Comparison of ENCODE assay signal across 2 cellular contexts in the genomic region with DNA sequence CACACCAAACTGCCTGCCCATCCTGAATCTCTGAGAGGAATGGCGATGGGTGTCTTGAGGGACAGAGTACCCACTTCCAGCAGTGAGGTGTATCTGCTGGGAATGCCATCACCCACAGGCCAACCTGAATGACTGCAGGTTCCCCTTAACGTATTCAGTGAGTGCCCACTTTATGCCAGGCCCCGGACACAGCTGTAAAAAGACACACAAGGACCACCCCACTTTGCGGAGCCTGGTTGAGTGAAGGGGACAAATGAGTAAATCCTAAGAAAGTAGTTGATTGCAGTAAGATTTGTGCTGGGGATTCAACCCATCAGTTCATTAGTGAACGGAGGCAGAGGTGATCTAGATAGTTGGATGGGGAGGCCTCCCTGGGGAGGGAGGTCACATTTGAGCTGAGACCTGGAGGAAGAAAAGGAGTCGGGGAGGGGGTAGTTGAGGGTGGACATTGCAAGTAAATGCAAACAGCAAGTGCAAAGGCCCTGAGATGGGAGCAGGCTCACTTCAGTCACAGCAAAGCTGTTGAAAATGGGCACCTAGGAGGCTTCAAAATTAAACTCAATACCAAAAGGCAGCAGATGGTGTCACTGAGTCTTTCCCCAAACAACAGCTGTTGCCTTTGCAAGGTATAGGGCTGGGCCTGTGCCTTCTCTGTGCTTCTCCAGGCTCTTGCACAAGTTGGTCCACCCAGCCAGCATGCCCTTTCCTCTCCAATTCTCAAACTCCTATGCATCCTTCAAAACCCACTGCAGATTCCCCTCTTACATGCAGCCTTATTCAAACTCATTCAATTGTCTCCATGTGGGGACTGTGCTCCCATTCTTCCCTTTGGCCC.
TF ChIP-seq lines count a peak whose summit lies in the region.

No MANE protein-coding gene starts in this region.

TF ChIP-seq in A549, 52 proteins besides CTCF, POLR2A, EP300 and RAD21:
- TF ChIP-seq HOXA7 (CRISPR knock-in tag; IDR thresholded peaks at IDR 0.05): peak; percentile 93
- no peak for TF ChIP-seq KDM1A (IDR thresholded peaks at IDR 0.05; ENCODE audit: low read depth)
- TF ChIP-seq RNF2 (IDR thresholded peaks at IDR 0.05; ENCODE audit: borderline replicate concordance, low read depth): no peak
- no peak for TF ChIP-seq GATA3 (IDR thresholded peaks at IDR 0.05; ENCODE audit: borderline replicate concordance)
- no peak for TF ChIP-seq ZFP36 (IDR thresholded peaks at IDR 0.05; ENCODE audit: borderline replicate concordance, partially characterized antibody)
- TF ChIP-seq BHLHE40 (IDR thresholded peaks at IDR 0.05; ENCODE audit: low read depth, low read length): no peak
- TF ChIP-seq, protein P1, sequence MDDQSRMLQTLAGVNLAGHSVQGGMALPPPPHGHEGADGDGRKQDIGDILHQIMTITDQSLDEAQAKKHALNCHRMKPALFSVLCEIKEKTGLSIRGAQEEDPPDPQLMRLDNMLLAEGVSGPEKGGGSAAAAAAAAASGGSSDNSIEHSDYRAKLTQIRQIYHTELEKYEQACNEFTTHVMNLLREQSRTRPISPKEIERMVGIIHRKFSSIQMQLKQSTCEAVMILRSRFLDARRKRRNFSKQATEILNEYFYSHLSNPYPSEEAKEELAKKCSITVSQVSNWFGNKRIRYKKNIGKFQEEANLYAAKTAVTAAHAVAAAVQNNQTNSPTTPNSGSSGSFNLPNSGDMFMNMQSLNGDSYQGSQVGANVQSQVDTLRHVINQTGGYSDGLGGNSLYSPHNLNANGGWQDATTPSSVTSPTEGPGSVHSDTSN (IDR thresholded peaks at IDR 0.05): no peak
- no peak for TF ChIP-seq HOXB13 (CRISPR knock-in tag; IDR thresholded peaks at IDR 0.05; ENCODE audit: low read depth)
- peak; percentile 94 to 97 for TF ChIP-seq JUN (IDR thresholded peaks at IDR 0.05)
- TF ChIP-seq, protein P2, sequence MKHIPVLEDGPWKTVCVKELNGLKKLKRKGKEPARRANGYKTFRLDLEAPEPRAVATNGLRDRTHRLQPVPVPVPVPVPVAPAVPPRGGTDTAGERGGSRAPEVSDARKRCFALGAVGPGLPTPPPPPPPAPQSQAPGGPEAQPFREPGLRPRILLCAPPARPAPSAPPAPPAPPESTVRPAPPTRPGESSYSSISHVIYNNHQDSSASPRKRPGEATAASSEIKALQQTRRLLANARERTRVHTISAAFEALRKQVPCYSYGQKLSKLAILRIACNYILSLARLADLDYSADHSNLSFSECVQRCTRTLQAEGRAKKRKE (CRISPR knock-in tag; IDR thresholded peaks at IDR 0.05; ENCODE audit: low read depth): no peak
- 0 out of 2 replicates have a peak, but pooled peaks have one; percentile 43 for TF ChIP-seq HEYL (CRISPR knock-in tag; IDR thresholded peaks at IDR 0.05)
- peak; percentile 65 for TF ChIP-seq RARB (CRISPR knock-in tag; IDR thresholded peaks at IDR 0.05)
- TF ChIP-seq CBX2 (IDR thresholded peaks at IDR 0.05; ENCODE audit: borderline replicate concordance, low read depth): no peak
- TF ChIP-seq, protein P3, sequence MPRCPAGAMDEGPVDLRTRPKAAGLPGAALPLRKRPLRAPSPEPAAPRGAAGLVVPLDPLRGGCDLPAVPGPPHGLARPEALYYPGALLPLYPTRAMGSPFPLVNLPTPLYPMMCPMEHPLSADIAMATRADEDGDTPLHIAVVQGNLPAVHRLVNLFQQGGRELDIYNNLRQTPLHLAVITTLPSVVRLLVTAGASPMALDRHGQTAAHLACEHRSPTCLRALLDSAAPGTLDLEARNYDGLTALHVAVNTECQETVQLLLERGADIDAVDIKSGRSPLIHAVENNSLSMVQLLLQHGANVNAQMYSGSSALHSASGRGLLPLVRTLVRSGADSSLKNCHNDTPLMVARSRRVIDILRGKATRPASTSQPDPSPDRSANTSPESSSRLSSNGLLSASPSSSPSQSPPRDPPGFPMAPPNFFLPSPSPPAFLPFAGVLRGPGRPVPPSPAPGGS (IDR thresholded peaks at IDR 0.05): peak; percentile 86; the same call in 2 of the 3 replicates
- TF ChIP-seq, protein P4, sequence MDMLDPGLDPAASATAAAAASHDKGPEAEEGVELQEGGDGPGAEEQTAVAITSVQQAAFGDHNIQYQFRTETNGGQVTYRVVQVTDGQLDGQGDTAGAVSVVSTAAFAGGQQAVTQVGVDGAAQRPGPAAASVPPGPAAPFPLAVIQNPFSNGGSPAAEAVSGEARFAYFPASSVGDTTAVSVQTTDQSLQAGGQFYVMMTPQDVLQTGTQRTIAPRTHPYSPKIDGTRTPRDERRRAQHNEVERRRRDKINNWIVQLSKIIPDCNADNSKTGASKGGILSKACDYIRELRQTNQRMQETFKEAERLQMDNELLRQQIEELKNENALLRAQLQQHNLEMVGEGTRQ (IDR thresholded peaks at IDR 0.05): no peak
- no peak for TF ChIP-seq NR3C1 (IDR thresholded peaks at IDR 0.05)
- TF ChIP-seq TP53 (CRISPR knock-in tag; IDR thresholded peaks at IDR 0.05): peak; percentile 21; the same call in 1 of the 2 replicates
- TF ChIP-seq POLR2AphosphoS2 (conservative IDR thresholded peaks at IDR 0.05; ENCODE audit: low read length): peak; percentile 42
- TF ChIP-seq NPAS2 (CRISPR knock-in tag; IDR thresholded peaks at IDR 0.05; ENCODE audit: borderline replicate concordance): no peak
- TF ChIP-seq FOSL2 (IDR thresholded peaks at IDR 0.05): no peak
- no peak for TF ChIP-seq FOSL2 (CRISPR knock-in tag; IDR thresholded peaks at IDR 0.05)
- no peak for TF ChIP-seq FOXS1 (CRISPR knock-in tag; IDR thresholded peaks at IDR 0.05)
- TF ChIP-seq FOSB (CRISPR knock-in tag; IDR thresholded peaks at IDR 0.05): peak; percentile 85; the same call in 1 of the 2 replicates
- TF ChIP-seq, protein P5, sequence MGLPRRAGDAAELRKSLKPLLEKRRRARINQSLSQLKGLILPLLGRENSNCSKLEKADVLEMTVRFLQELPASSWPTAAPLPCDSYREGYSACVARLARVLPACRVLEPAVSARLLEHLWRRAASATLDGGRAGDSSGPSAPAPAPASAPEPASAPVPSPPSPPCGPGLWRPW (IDR thresholded peaks at IDR 0.05): no peak
- no peak for TF ChIP-seq MAZ (IDR thresholded peaks at IDR 0.05; ENCODE audit: borderline replicate concordance, low read depth, low read length)
- TF ChIP-seq TFCP2L1 (CRISPR knock-in tag; IDR thresholded peaks at IDR 0.05): peak; percentile 83
- TF ChIP-seq CEBPB (IDR thresholded peaks at IDR 0.05): no peak
- no peak for TF ChIP-seq HDAC2 (IDR thresholded peaks at IDR 0.05)
- no peak for TF ChIP-seq PHF8 (IDR thresholded peaks at IDR 0.05; ENCODE audit: borderline replicate concordance, low read depth)
- no peak for TF ChIP-seq CHD4 (IDR thresholded peaks at IDR 0.05; ENCODE audit: borderline replicate concordance)
- no peak for TF ChIP-seq ZSCAN20 (CRISPR knock-in tag; IDR thresholded peaks at IDR 0.05)

TF ChIP-seq in HCT116, 20 proteins besides CTCF, POLR2A, EP300 and RAD21:
- TF ChIP-seq SIN3A (IDR thresholded peaks at IDR 0.05; ENCODE audit: low read depth) (peak; percentile 36; the same call in 1 of the 2 replicates), SP1 (IDR thresholded peaks at IDR 0.05; ENCODE audit: low read depth) (peak; percentile 27; the same call in 1 of the 2 replicates), CEBPB (IDR thresholded peaks at IDR 0.05; ENCODE audit: low read depth) (peak; percentile 22; the same call in 1 of the 2 replicates), JUND (IDR thresholded peaks at IDR 0.05) (peak; percentile 11), SRF (IDR thresholded peaks at IDR 0.05; ENCODE audit: low read depth) (no peak; the same call in 1 of the 2 replicates), POLR2AphosphoS5 (IDR thresholded peaks at IDR 0.05; ENCODE audit: low read depth, low read length) (peak; percentile 56), EGR1 (IDR thresholded peaks at IDR 0.05; ENCODE audit: low read depth) (peak; percentile 1; the same call in 1 of the 2 replicates)
- TF ChIP-seq, protein P6, sequence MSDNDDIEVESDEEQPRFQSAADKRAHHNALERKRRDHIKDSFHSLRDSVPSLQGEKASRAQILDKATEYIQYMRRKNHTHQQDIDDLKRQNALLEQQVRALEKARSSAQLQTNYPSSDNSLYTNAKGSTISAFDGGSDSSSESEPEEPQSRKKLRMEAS (IDR thresholded peaks at IDR 0.05): no peak
